Comparison of ENCODE assay signal across 8 cellular contexts in genomic region chr18:9708882-9709877, GRCh38. TPM values are rescaled to one million over a fixed set of nuclear protein-coding genes. Genes with fewer than 3 reads are reported as not detected.
A peak's percentile ranks its signal among the peaks of the same experiment; 100 is the strongest.
DNase-seq lines count a peak whose midpoint lies in the region; ATAC-seq, FAIRE-seq and TF ChIP-seq lines count a peak whose summit lies in the region.

No MANE protein-coding gene starts in this region.

- 17 to 24% methylated on average over 44 of the region's 44 CpGs for WGBS in pancreas, 2 donors

- no peaks in the 10 kb centered on the region for H3K36me3 ChIP-seq in pancreas

- peaks cover 83% of the 10 kb centered on the region for H3K27me3 Mint-ChIP-seq in activated naive CD4-positive, alpha-beta T cell treated with anti-CD3 and anti-CD28 coated beads for 36 hours (ENCODE audit: low read depth)
- peaks cover 2% of the 10 kb centered on the region for H3K27me3 Mint-ChIP-seq in activated B cell treated with CpG ODN at 0.5 μM for 24 hours
- peaks cover 15% of the 10 kb centered on the region for H3K27me3 Mint-ChIP-seq in glutamatergic neuron (ENCODE audit: unreplicated experiment)

- DNase-seq in activated naive CD4-positive, alpha-beta T cell treated with anti-CD3 and anti-CD28 coated beads for 36 hours: peak; percentile 32
- no peak for DNase-seq in activated naive CD4-positive, alpha-beta T cell treated with anti-CD3 and anti-CD28 coated beads, Interleukin-2, amount 50 U/mL, for 16 hours
- peak; percentile 29 for DNase-seq in activated B cell treated with CpG ODN at 0.5 μM for 24 hours
- peak; percentile 19 for DNase-seq in glutamatergic neuron
- DNase-seq in pancreas: peak in 1 of 6 donors; percentile 70
- DNase-seq in DMS153 treated with DMSO at 0.1 percent for 48 hours (lab: John Stamatoyannopoulos, UW; ENCODE audit: unreplicated experiment): no peak
- no peak for DNase-seq in ACHN

- TF ChIP-seq CTCF in activated B cell treated with CpG ODN at 0.5 μM for 24 hours (IDR thresholded peaks at IDR 0.05) (no peak), glutamatergic neuron (IDR thresholded peaks at IDR 0.05; ENCODE audit: partially characterized antibody, unreplicated experiment) (no peak), pancreas (IDR thresholded peaks at IDR 0.05) (no peak)

- intact Hi-C loops in activated naive CD4-positive, alpha-beta T cell treated with anti-CD3 and anti-CD28 coated beads for 36 hours (cut with micrococcal nuclease): loop anchor here (2.0 kb wide), 1 partner anchor 96 kb away; no protein-coding TSS in a partner anchor
- intact Hi-C loops in activated B cell treated with CpG ODN at 0.5 μM for 24 hours (cut with micrococcal nuclease): loop anchor here (1.0 to 5.0 kb wide), 5 partner anchors 14 to 1107 kb away; partner anchors contain the start of genes NAPG and TWSG1
- intact Hi-C loops in pancreas (cut with DNase I): loop anchor here in 1 of 3 donors (10.0 kb wide), 1 partner anchor 56 kb away; no protein-coding TSS in a partner anchor

- H3K4me1 Mint-ChIP-seq in activated naive CD4-positive, alpha-beta T cell treated with anti-CD3 and anti-CD28 coated beads for 36 hours (ENCODE audit: low read depth): peaks cover 27% of the 10 kb centered on the region
- peaks cover 63% of the 10 kb centered on the region for H3K4me1 Mint-ChIP-seq in activated B cell treated with CpG ODN at 0.5 μM for 24 hours
- peaks cover 3% of the 10 kb centered on the region for H3K4me1 Mint-ChIP-seq in glutamatergic neuron (ENCODE audit: low read depth, unreplicated experiment)

- H3K27me3 ChIP-seq in pancreas: no peaks in the 10 kb centered on the region

- FAIRE-seq in pancreas (lab: Jason Lieb, UNC): no peak

- in situ Hi-C loops in ACHN (cut with HindIII; ENCODE audit: low pct_ligation_motif_present, low pct_unique_long_range_greater_than_20kb, low sequenced_read_pairs): no loop called here

- H3K4me3 ChIP-seq in pancreas: peak overlapping the region; percentile 28 to 59 (median 54)

- no peaks in the 10 kb centered on the region for H3K9me3 Mint-ChIP-seq in activated naive CD4-positive, alpha-beta T cell treated with anti-CD3 and anti-CD28 coated beads for 36 hours
- no peaks in the 10 kb centered on the region for H3K9me3 Mint-ChIP-seq in activated B cell treated with CpG ODN at 0.5 μM for 24 hours
- H3K9me3 Mint-ChIP-seq in glutamatergic neuron (ENCODE audit: unreplicated experiment): peaks cover 3% of the 10 kb centered on the region

- peak; percentile 21 for ATAC-seq in activated B cell treated with CpG ODN at 0.5 μM for 24 hours (ENCODE audit: low read depth)
- ATAC-seq in pancreas: peak; percentile 10 to 24 (median 22)
- no peak for ATAC-seq in GM19395 (IDR thresholded peaks at IDR 0.05; ENCODE audit: unreplicated experiment)

- H3K27ac ChIP-seq in pancreas: peak overlapping the region in 2 of 4 donors; percentile 63 to 69

- H3K36me3 Mint-ChIP-seq in activated naive CD4-positive, alpha-beta T cell treated with anti-CD3 and anti-CD28 coated beads for 36 hours (ENCODE audit: low read depth): no peaks in the 10 kb centered on the region
- H3K36me3 Mint-ChIP-seq in activated B cell treated with CpG ODN at 0.5 μM for 24 hours (ENCODE audit: low read depth) (peaks cover 4% of the 10 kb centered on the region), glutamatergic neuron (ENCODE audit: unreplicated experiment) (no peaks in the 10 kb centered on the region)

- H3K4me3 Mint-ChIP-seq in activated naive CD4-positive, alpha-beta T cell treated with anti-CD3 and anti-CD28 coated beads for 36 hours: peak overlapping the region; percentile 74
- H3K4me3 Mint-ChIP-seq in activated B cell treated with CpG ODN at 0.5 μM for 24 hours: peak overlapping the region; percentile 96
- peak overlapping the region; percentile 83 for H3K4me3 Mint-ChIP-seq in glutamatergic neuron (ENCODE audit: unreplicated experiment)

- POLR2A ChIA-PET in activated B cell treated with CpG ODN at 0.5 μM for 24 hours (lab: Charles Lee): interaction anchor here (2.7 kb wide), 1 partner anchor 36 kb away, joined by 26 read pairs; no protein-coding TSS in a partner anchor

- H3K27ac Mint-ChIP-seq in activated naive CD4-positive, alpha-beta T cell treated with anti-CD3 and anti-CD28 coated beads for 36 hours: no peak overlapping the region
- H3K27ac Mint-ChIP-seq in activated B cell treated with CpG ODN at 0.5 μM for 24 hours (peak overlapping the region; percentile 95), glutamatergic neuron (ENCODE audit: unreplicated experiment) (no peak overlapping the region)

- CTCF ChIA-PET in activated naive CD4-positive, alpha-beta T cell treated with anti-CD3 and anti-CD28 coated beads for 36 hours (lab: Charles Lee): interaction anchor here (0.8 kb wide), 1 partner anchor 97 kb away, joined by 3 read pairs; no protein-coding TSS in a partner anchor
- CTCF ChIA-PET in activated B cell treated with CpG ODN at 0.5 μM for 24 hours (lab: Charles Lee): interaction anchor here (1.4 kb wide), 1 partner anchor 97 kb away, joined by 3 read pairs; no protein-coding TSS in a partner anchor

- H3K9me3 ChIP-seq in pancreas: no peaks in the 10 kb centered on the region

- H3K4me1 ChIP-seq in pancreas: no peaks in the 10 kb centered on the region

RNA-seq across cellular contexts. Expression of gene RAB31, which starts 1.1 kb away (rescaled TPM):
- total RNA-seq in activated naive CD4-positive, alpha-beta T cell treated with anti-CD3 and anti-CD28 coated beads for 36 hours: under 1 TPM; 0.38 to 0.89 TPM
- total RNA-seq in activated B cell treated with CpG ODN at 0.5 μM for 24 hours (33.0 and 36.0 TPM in 2 replicates), glutamatergic neuron (ENCODE audit: unreplicated experiment) (4.1 TPM), pancreas (10 to 100 TPM in 2 of 6 donors, 1 to 10 TPM in 4; 1.4 to 28.2 (median 5.5) TPM)
- 1 to 10 TPM; 3.2 to 4.2 TPM for polyA plus RNA-seq in pancreas

Comparison
In these comparisons a context has a peak if more than half of its experiments do, and no peak if none do; other contexts are left out.
1. DNase-seq: peak in activated naive CD4-positive, alpha-beta T cell treated with anti-CD3 and anti-CD28 coated beads for 36 hours (single experiment), activated B cell treated with CpG ODN at 0.5 μM for 24 hours (single experiment) and glutamatergic neuron (single experiment); none in activated naive CD4-positive, alpha-beta T cell treated with anti-CD3 and anti-CD28 coated beads, Interleukin-2, amount 50 U/mL, for 16 hours (single experiment), DMS153 treated with DMSO at 0.1 percent for 48 hours (single experiment) and ACHN (single experiment).
2. Peak in every context shown above with its lines, with median percentiles within 50 percentile points of each other: H3K4me3 Mint-ChIP-seq.